ENCODE assay signal across 21 cellular contexts in genomic region chr6:160765412-160765811, GRCh38.
DNase-seq lines count a peak whose midpoint lies in the region; ATAC-seq, FAIRE-seq and TF ChIP-seq lines count a peak whose summit lies in the region.
"Had no signal": no experiment of that assay in that cellular context is flagged by ENCODE, and none has a peak within 500 bp of the region (broad histone marks: within the 10 kb centered on the region; RNA-seq: fewer than 3 reads in every experiment).

No MANE protein-coding gene starts in this region.

- H3K4me1 ChIP-seq in H9 (ENCODE audit: insufficient read depth, low read length) (no peaks in the 10 kb centered on the region), K562 (replicated peaks in 1 of 2; ENCODE audit: control insufficient read depth in 2 of 2, insufficient read depth in 2 of 2, low read length in 2 of 2) (peaks cover 0 to 9% of the 10 kb centered on the region in 2 experiments; a peak in 2 of 5 replicates)

- H3K4ac ChIP-seq in H9 (ENCODE audit: low read depth, low read length), result no peak overlapping the region

- no peak overlapping the region for H2BK12ac ChIP-seq in H9 (ENCODE audit: insufficient read length, low read depth, low read length)

- no peak overlapping the region for H3K18ac ChIP-seq in H9 (ENCODE audit: insufficient read length, low read depth, low read length)

- H3K9ac ChIP-seq in H9 (ENCODE audit: extremely low read depth, insufficient read length, low read length), result no peak overlapping the region
- no peak overlapping the region for H3K9ac ChIP-seq in K562 (ENCODE audit: insufficient read depth in 1 of 2, low read depth in 2 of 2, low read length in 2 of 2)
- H3K9ac ChIP-seq: BLaER1 had no signal

- H4K8ac ChIP-seq in H9 (replicated peaks; ENCODE audit: insufficient read length, low read depth, low read length), result no peak overlapping the region

- H3K4me1 Mint-ChIP-seq in H9, result peaks cover 10 to 21% of the 10 kb centered on the region in 2 experiments
- H3K4me1 Mint-ChIP-seq in nephron, result peaks cover 10% of the 10 kb centered on the region

- no peaks in the 10 kb centered on the region for H3K23me2 ChIP-seq in H9 (ENCODE audit: insufficient read length, low read depth, low read length, poor library complexity, severe bottlenecking)

- TF ChIP-seq CTCF in H9 (conservative IDR thresholded peaks at IDR 0.05) (peak; percentile 44), K562 (IDR thresholded peaks at IDR 0.05 in 2 of 3, conservative IDR thresholded peaks at IDR 0.05 in 1 of 3; ENCODE audit: insufficient read depth in 2 of 3, low read depth in 1 of 3, low read length in 3 of 3) (peak in 1 of 3 experiments; percentile 2; a peak in 1 of 6 replicates), nephron (IDR thresholded peaks at IDR 0.05; ENCODE audit: unreplicated experiment in 3 of 3) (no peak)

- H3K4me3 Mint-ChIP-seq in H9, result no peak overlapping the region
- peak overlapping the region; percentile 26 to 48 (median 28) for H3K4me3 Mint-ChIP-seq in nephron
- H3K4me3 Mint-ChIP-seq: CD4-positive, CD25-positive, alpha-beta regulatory T cell; HFFc6 had no signal

- no peak overlapping the region for H2BK120ac ChIP-seq in H9 (ENCODE audit: low read depth, low read length, poor library complexity, severe bottlenecking)

- no peak overlapping the region for H2AK5ac ChIP-seq in H9 (ENCODE audit: insufficient read length, low read length)

- no TSS peak for BruUV-seq in K562 (replicated peaks; lab: Mats Ljungman, UMichigan)

- WGBS in H9 (ENCODE audit: extremely low coverage, insufficient read length, low lambda C conversion rate), result no CpG with 5 or more reads among the region's 8 CpGs
- WGBS in K562 (ENCODE audit: insufficient coverage, low coverage, missing lambda C conversion rate), result 40% methylated on average over 8 of the region's 8 CpGs

- TF ChIP-seq EP300 in K562 (IDR thresholded peaks at IDR 0.05; ENCODE audit: low read length), result no peak

- no peaks in the 10 kb centered on the region for H3K9me3 ChIP-seq in H9 (ENCODE audit: control insufficient read depth, low read depth, low read length)
- H3K9me3 ChIP-seq in K562 (replicated peaks; ENCODE audit: control insufficient read depth, insufficient read depth, low read depth, low read length), result peaks cover 9% of the 10 kb centered on the region

- H3K4me2 ChIP-seq in H9 (ENCODE audit: insufficient read depth, insufficient read length, low read length) (no peak overlapping the region), K562 (ENCODE audit: insufficient read depth, low read length) (no peak overlapping the region)
- H3K4me2 ChIP-seq: BLaER1 had no signal

- H4K5ac ChIP-seq in H9 (ENCODE audit: insufficient read length, low read depth, low read length), result no peak overlapping the region

- no peaks in the 10 kb centered on the region for H3K79me1 ChIP-seq in H9 (ENCODE audit: insufficient read depth, low read depth, low read length, poor library complexity, severe bottlenecking)

- no peaks in the 10 kb centered on the region for H3K36me3 ChIP-seq in K562 (ENCODE audit: control insufficient read depth, insufficient read depth, low read length)
- H3K36me3 ChIP-seq: BLaER1 had no signal

- DNase-seq in ELF-1 (ENCODE audit: low read depth, low spot score) (peak; percentile 31), H9 (peak; percentile 41), K562 (ENCODE audit: extremely low read depth in 1 of 4, low spot score in 3 of 4) (no peak), AG20443 (ENCODE audit: low spot score) (no peak)
- DNase-seq: CD4-positive, CD25-positive, alpha-beta regulatory T cell; DMS153; HFFc6; Kasumi-1; NCI-H1105 treated with DMSO at 0.1 percent for 48 hours; NCI-H2029 treated with DMSO at 0.1 percent for 48 hours; NCI-H446 treated with DMSO at 0.1 percent for 48 hours; NCI-H526; SHP77 had no signal

- no peak overlapping the region for H2BK20ac ChIP-seq in H9 (ENCODE audit: low read depth, low read length, poor library complexity, severe bottlenecking)

- H3K56ac ChIP-seq in H9 (ENCODE audit: insufficient read length, low read depth, low read length), result no peak overlapping the region

- H2BK15ac ChIP-seq in H9 (ENCODE audit: low read depth, low read length), result no peak overlapping the region

- no peak overlapping the region for H3K4me3 ChIP-seq in K562
- H3K4me3 ChIP-seq: BLaER1, GM12878 had no signal

- H3K79me2 ChIP-seq in H9 (ENCODE audit: insufficient read depth, low read length) (no peaks in the 10 kb centered on the region), K562 (ENCODE audit: control insufficient read depth, insufficient read depth, low read length) (no peaks in the 10 kb centered on the region)

- intact Hi-C loops in K562 (cut with micrococcal nuclease), result no loop called here

- POLR2A ChIA-PET in K562 (lab: Yijun Ruan, JAX), result no interaction called here

- TF ChIP-seq RAD21 in K562 (CRISPR knock-in tag; conservative IDR thresholded peaks at IDR 0.05 in 1 of 2, IDR thresholded peaks at IDR 0.05 in 1 of 2), result no peak

- H2AFZ ChIP-seq in H9 (ENCODE audit: low read length) (no peak overlapping the region), K562 (ENCODE audit: low read depth, low read length) (peak overlapping the region; percentile 42; the same call in 1 of the 2 replicates)

- in situ Hi-C loops in K562 (cut with MboI), result no loop called here

- H3K36me3 Mint-ChIP-seq in H9 (ENCODE audit: insufficient read depth in 1 of 3, low read depth in 3 of 3), result peaks cover 0 to 10% (median 4%) of the 10 kb centered on the region in 3 experiments; a peak in 4 of 7 replicates
- H3K36me3 Mint-ChIP-seq in nephron (ENCODE audit: low read depth), result no peaks in the 10 kb centered on the region
- H3K36me3 Mint-ChIP-seq: CD4-positive, CD25-positive, alpha-beta regulatory T cell had no signal

- H4K91ac ChIP-seq in H9 (ENCODE audit: insufficient read length, low read depth, low read length), result no peak overlapping the region

- H3K9me1 ChIP-seq in K562 (ENCODE audit: control insufficient read depth, insufficient read depth, low read length), result no peaks in the 10 kb centered on the region

- H3K27me3 Mint-ChIP-seq in H9 (ENCODE audit: low read depth), result peaks cover 23% of the 10 kb centered on the region
- no peaks in the 10 kb centered on the region for H3K27me3 Mint-ChIP-seq in nephron (ENCODE audit: low read depth)

- peak; percentile 68 for ATAC-seq in K562
- no peak for ATAC-seq in GM19452 (IDR thresholded peaks at IDR 0.05; ENCODE audit: unreplicated experiment)
- no peak for ATAC-seq in HG03520 (IDR thresholded peaks at IDR 0.05; ENCODE audit: unreplicated experiment)
- ATAC-seq: GM12878 had no signal

- H3T11ph ChIP-seq in H9 (ENCODE audit: low read length), result no peak overlapping the region

- TF ChIP-seq POLR2A in K562 (conservative IDR thresholded peaks at IDR 0.05), result no peak

- H4K20me1 ChIP-seq in H9 (ENCODE audit: control insufficient read depth, insufficient read depth, insufficient read length), result no peaks in the 10 kb centered on the region
- H4K20me1 ChIP-seq in K562 (replicated peaks; ENCODE audit: control insufficient read depth, insufficient read depth, low read length), result no peaks in the 10 kb centered on the region
- H4K20me1 ChIP-seq: BLaER1 had no signal

- H3K27ac Mint-ChIP-seq in H9 (no peak overlapping the region), nephron (no peak overlapping the region)
- H3K27ac Mint-ChIP-seq: CD4-positive, CD25-positive, alpha-beta regulatory T cell; HFFc6 had no signal

- no peak overlapping the region for H3K14ac ChIP-seq in H9 (ENCODE audit: insufficient read depth, low read length)

- H3K27ac ChIP-seq in H9 (ENCODE audit: insufficient read length, low read depth, low read length), result no peak overlapping the region
- no peak overlapping the region for H3K27ac ChIP-seq in K562 (ENCODE audit: extremely low read depth, low read depth, low read length)
- H3K27ac ChIP-seq: BLaER1, HL-60, RWPE1 had no signal

- H3K9me3 Mint-ChIP-seq in H9 (peaks cover 12% of the 10 kb centered on the region in 2 experiments), nephron (peaks cover 11% of the 10 kb centered on the region)

- FAIRE-seq in K562 (lab: Jason Lieb, UNC), result no peak
- FAIRE-seq: H54 had no signal

- H3K27me3 ChIP-seq in H9 (ENCODE audit: insufficient read depth, low read length) (no peaks in the 10 kb centered on the region; the same call in 1 of the 2 replicates), K562 (ENCODE audit: control insufficient read depth in 2 of 2, insufficient read depth in 2 of 2, low read length in 2 of 2) (no peaks in the 10 kb centered on the region)
- H3K27me3 ChIP-seq: BLaER1 had no signal

- no peak overlapping the region for H3K23ac ChIP-seq in H9 (ENCODE audit: insufficient read length, low read depth, low read length)

- H2BK5ac ChIP-seq in H9 (ENCODE audit: insufficient read length, low read length), result no peak overlapping the region

- CTCF ChIA-PET in K562 (lab: Yijun Ruan, JAX; ENCODE audit: low intra/inter-chr PET ratio), result no interaction called here

TF ChIP-seq in K562, 482 proteins besides CTCF, POLR2A, EP300 and RAD21:
- TF ChIP-seq FOSL1 (tag; conservative IDR thresholded peaks at IDR 0.05) (no peak), IRF9 (tag; IDR thresholded peaks at IDR 0.05) (no peak)

Comparison
In these comparisons a context has a peak if more than half of its experiments do, and no peak if none do; other contexts are left out.
1. DNase-seq: peak in ELF-1 (single experiment) and H9 (single experiment); none in K562 (0 of 4) and AG20443 (single experiment).
2. H3K4me3 Mint-ChIP-seq: peak in nephron (3 of 3); none in H9 (0 of 2).